In genomic region chr3:53236112-53236841, GRCh38 we compare ENCODE assay signal across 1 cellular context.
A peak's percentile ranks its signal among the peaks of the same experiment; 100 is the strongest.
TF ChIP-seq lines count a peak whose summit lies in the region.

No MANE protein-coding gene starts in this region.

TF ChIP-seq in K562, 482 proteins besides CTCF, POLR2A, EP300 and RAD21 (continued from another document and continues in another):
- TF ChIP-seq HSF4 (CRISPR knock-in tag; IDR thresholded peaks at IDR 0.05; ENCODE audit: borderline replicate concordance): no peak
- no peak for TF ChIP-seq MITF (IDR thresholded peaks at IDR 0.05)
- TF ChIP-seq ZNF140 (CRISPR knock-in tag; IDR thresholded peaks at IDR 0.05): no peak
- TF ChIP-seq ESRRB (CRISPR knock-in tag; IDR thresholded peaks at IDR 0.05; ENCODE audit: borderline replicate concordance): no peak
- TF ChIP-seq PRMT5 (CRISPR knock-in tag; IDR thresholded peaks at IDR 0.05): no peak
- no peak for TF ChIP-seq ZNF740 (CRISPR knock-in tag; IDR thresholded peaks at IDR 0.05)
- no peak for TF ChIP-seq ZNF740 (tag; IDR thresholded peaks at IDR 0.05)
- no peak for TF ChIP-seq CHCHD3 (CRISPR knock-in tag; IDR thresholded peaks at IDR 0.05)
- TF ChIP-seq ZC3H8 (IDR thresholded peaks at IDR 0.05): no peak
- TF ChIP-seq XRCC3 (IDR thresholded peaks at IDR 0.05): no peak
- no peak for TF ChIP-seq SIN3B (IDR thresholded peaks at IDR 0.05; ENCODE audit: low read depth)
- no peak for TF ChIP-seq HMGN3 (IDR thresholded peaks at IDR 0.05; ENCODE audit: borderline replicate concordance, extremely low read depth, insufficient read length, low read depth, low read length)
- no peak for TF ChIP-seq PKNOX1 (IDR thresholded peaks at IDR 0.05)
- no peak for TF ChIP-seq PRPF4 (IDR thresholded peaks at IDR 0.05; ENCODE audit: insufficient read depth, low read depth, low read length, poor library complexity, severe bottlenecking)
- TF ChIP-seq STAT5A (IDR thresholded peaks at IDR 0.05; ENCODE audit: borderline replicate concordance, low read length): no peak
- no peak for TF ChIP-seq ATF1 (CRISPR knock-in tag; IDR thresholded peaks at IDR 0.05)
- TF ChIP-seq ATF1 (tag; IDR thresholded peaks at IDR 0.05): peak; percentile 18; the same call in 1 of the 2 replicates
- no peak for TF ChIP-seq ZKSCAN1 (IDR thresholded peaks at IDR 0.05; ENCODE audit: low read depth, low read length)
- TF ChIP-seq SAFB (IDR thresholded peaks at IDR 0.05; ENCODE audit: borderline replicate concordance, low read depth, low read length): no peak
- TF ChIP-seq GTF3C2 (IDR thresholded peaks at IDR 0.05; ENCODE audit: borderline replicate concordance, extremely low read depth, insufficient read length): no peak
- no peak for TF ChIP-seq CREB1 (IDR thresholded peaks at IDR 0.05)
- no peak for TF ChIP-seq CREB1 (CRISPR knock-in tag; IDR thresholded peaks at IDR 0.05)
- TF ChIP-seq ATF6 (CRISPR knock-in tag; IDR thresholded peaks at IDR 0.05): no peak
- no peak for TF ChIP-seq ZNF431 (CRISPR knock-in tag; IDR thresholded peaks at IDR 0.05)
- TF ChIP-seq HNRNPUL1 (IDR thresholded peaks at IDR 0.05; ENCODE audit: low read length): no peak
- no peak for TF ChIP-seq BHLHE40 (IDR thresholded peaks at IDR 0.05; ENCODE audit: low read length)
- no peak for TF ChIP-seq ZNF699 (CRISPR knock-in tag; IDR thresholded peaks at IDR 0.05; ENCODE audit: insufficient replicate concordance)
- no peak for TF ChIP-seq ZNF696 (CRISPR knock-in tag; conservative IDR thresholded peaks at IDR 0.05)
- TF ChIP-seq ZEB2 (IDR thresholded peaks at IDR 0.05): no peak
- TF ChIP-seq FOXA1 (IDR thresholded peaks at IDR 0.05; ENCODE audit: borderline replicate concordance): no peak
- 0 out of 2 replicates have a peak, but pooled peaks have one; percentile 50 for TF ChIP-seq IFI16 (CRISPR knock-in tag; IDR thresholded peaks at IDR 0.05)
- TF ChIP-seq ZNF347 (CRISPR knock-in tag; IDR thresholded peaks at IDR 0.05; ENCODE audit: low read depth): no peak
- peak; percentile 45; the same call in 1 of the 2 replicates for TF ChIP-seq ZNF589 (CRISPR knock-in tag; IDR thresholded peaks at IDR 0.05; ENCODE audit: low read depth)
- TF ChIP-seq BRCA1 (IDR thresholded peaks at IDR 0.05): no peak
- no peak for TF ChIP-seq BRCA1 (CRISPR knock-in tag; IDR thresholded peaks at IDR 0.05)
- TF ChIP-seq PYGO2 (tag; IDR thresholded peaks at IDR 0.05): no peak
- TF ChIP-seq ZMIZ1 (IDR thresholded peaks at IDR 0.05; ENCODE audit: low read depth in 2 of 2, low read length in 2 of 2): no peak
- TF ChIP-seq FOXM1 (IDR thresholded peaks at IDR 0.05; ENCODE audit: low read depth): no peak
- TF ChIP-seq FOXM1 (CRISPR knock-in tag; IDR thresholded peaks at IDR 0.05; ENCODE audit: low read depth): no peak
- peak; percentile 82 for TF ChIP-seq SMAD4 (CRISPR knock-in tag; conservative IDR thresholded peaks at IDR 0.05)
- no peak for TF ChIP-seq TOE1 (IDR thresholded peaks at IDR 0.05; ENCODE audit: borderline replicate concordance)
- no peak for TF ChIP-seq TOE1 (CRISPR knock-in tag; IDR thresholded peaks at IDR 0.05; ENCODE audit: borderline replicate concordance, low read depth)
- peak; percentile 89; the same call in 1 of the 2 replicates for TF ChIP-seq ZNF165 (CRISPR knock-in tag; IDR thresholded peaks at IDR 0.05; ENCODE audit: borderline replicate concordance)
- TF ChIP-seq BACH1 (tag; IDR thresholded peaks at IDR 0.05): peak; percentile 97
- no peak for TF ChIP-seq RBM34 (IDR thresholded peaks at IDR 0.05; ENCODE audit: borderline replicate concordance, insufficient read depth, low read length)
- no peak for TF ChIP-seq ZFX (CRISPR knock-in tag; IDR thresholded peaks at IDR 0.05)
- TF ChIP-seq MXD1 (CRISPR knock-in tag; IDR thresholded peaks at IDR 0.05; ENCODE audit: borderline replicate concordance, poor library complexity, severe bottlenecking): no peak
- TF ChIP-seq NUFIP1 (IDR thresholded peaks at IDR 0.05; ENCODE audit: partially characterized antibody): no peak
- TF ChIP-seq ARID2 (IDR thresholded peaks at IDR 0.05): no peak
- TF ChIP-seq MLX (CRISPR knock-in tag; conservative IDR thresholded peaks at IDR 0.05): no peak
- TF ChIP-seq ZNF436 (CRISPR knock-in tag; IDR thresholded peaks at IDR 0.05): no peak
- TF ChIP-seq ZNF354B (CRISPR knock-in tag; IDR thresholded peaks at IDR 0.05): no peak
- peak; percentile 69; the same call in 1 of the 2 replicates for TF ChIP-seq FOXO4 (CRISPR knock-in tag; IDR thresholded peaks at IDR 0.05)
- no peak for TF ChIP-seq TBL1XR1 (IDR thresholded peaks at IDR 0.05; ENCODE audit: low read length in 2 of 2)
- TF ChIP-seq FOXK2 (conservative IDR thresholded peaks at IDR 0.05 in 1 of 2, IDR thresholded peaks at IDR 0.05 in 1 of 2; ENCODE audit: low read depth in 2 of 2): no peak
- no peak for TF ChIP-seq ZNF655 (CRISPR knock-in tag; IDR thresholded peaks at IDR 0.05)
- peak; percentile 95 for TF ChIP-seq ZNF12 (CRISPR knock-in tag; IDR thresholded peaks at IDR 0.05)
- TF ChIP-seq ZNF133 (CRISPR knock-in tag; IDR thresholded peaks at IDR 0.05): peak; percentile 60; the same call in 1 of the 2 replicates
- peak in 1 of 2 experiments; percentile 44; a peak in 1 of 4 replicates for TF ChIP-seq MAZ (CRISPR knock-in tag; conservative IDR thresholded peaks at IDR 0.05 in 1 of 2, IDR thresholded peaks at IDR 0.05 in 1 of 2)
- TF ChIP-seq POLR2G (IDR thresholded peaks at IDR 0.05; ENCODE audit: low read depth, low read length): peak; percentile 52; the same call in 1 of the 2 replicates
- TF ChIP-seq ZNF282 (CRISPR knock-in tag; IDR thresholded peaks at IDR 0.05): no peak
- no peak for TF ChIP-seq SMAD2 (IDR thresholded peaks at IDR 0.05; ENCODE audit: low read depth, low read length)
